ENCODE assay signal across 2 cellular contexts in genomic region chr20:31237763-31238162, GRCh38.
A peak's percentile ranks its signal among the peaks of the same experiment; 100 is the strongest.
TF ChIP-seq lines count a peak whose summit lies in the region.

No MANE protein-coding gene starts in this region.

TF ChIP-seq in HepG2, 621 proteins besides CTCF, POLR2A, EP300 and RAD21:
- TF ChIP-seq MTF2 (CRISPR knock-in tag; IDR thresholded peaks at IDR 0.05; ENCODE audit: borderline replicate concordance), result no peak
- no peak for TF ChIP-seq ZNF775 (CRISPR knock-in tag; IDR thresholded peaks at IDR 0.05; ENCODE audit: borderline replicate concordance)
- TF ChIP-seq ZNF18 (CRISPR knock-in tag; IDR thresholded peaks at IDR 0.05; ENCODE audit: insufficient replicate concordance), result no peak
- peak; percentile 56 for TF ChIP-seq PRDM15 (CRISPR knock-in tag; IDR thresholded peaks at IDR 0.05)
- TF ChIP-seq RAD51 (IDR thresholded peaks at IDR 0.05; ENCODE audit: borderline replicate concordance), result peak; percentile 16; the same call in 1 of the 2 replicates
- no peak for TF ChIP-seq ZNF10 (CRISPR knock-in tag; IDR thresholded peaks at IDR 0.05; ENCODE audit: borderline replicate concordance, low read depth)
- TF ChIP-seq ZNF510 (CRISPR knock-in tag; IDR thresholded peaks at IDR 0.05; ENCODE audit: low read depth), result no peak
- TF ChIP-seq ZNF296 (CRISPR knock-in tag; conservative IDR thresholded peaks at IDR 0.05), result no peak
- TF ChIP-seq KDM2A (CRISPR knock-in tag; IDR thresholded peaks at IDR 0.05; ENCODE audit: borderline replicate concordance, low read depth), result no peak
- no peak for TF ChIP-seq ZNF790 (CRISPR knock-in tag; IDR thresholded peaks at IDR 0.05; ENCODE audit: borderline replicate concordance)
- 0 out of 2 replicates have a peak, but pooled peaks have one; percentile 68 for TF ChIP-seq PLRG1 (conservative IDR thresholded peaks at IDR 0.05)
- no peak for TF ChIP-seq SP5 (CRISPR knock-in tag; IDR thresholded peaks at IDR 0.05; ENCODE audit: borderline replicate concordance, low read depth)

TF ChIP-seq in IMR-90, 13 proteins besides CTCF, POLR2A, EP300 and RAD21:
- TF ChIP-seq ELK1 (IDR thresholded peaks at IDR 0.05; ENCODE audit: borderline replicate concordance, low read depth, low read length) (no peak), NFE2L2 (IDR thresholded peaks at IDR 0.05; ENCODE audit: low read depth, low read length) (no peak), BHLHE40 (IDR thresholded peaks at IDR 0.05; ENCODE audit: low read depth, low read length) (no peak), CHD1 (IDR thresholded peaks at IDR 0.05; ENCODE audit: low read depth, low read length) (no peak), MAZ (IDR thresholded peaks at IDR 0.05; ENCODE audit: borderline replicate concordance, low read depth, low read length) (no peak), RFX5 (IDR thresholded peaks at IDR 0.05; ENCODE audit: low read depth, low read length) (no peak), SMC3 (IDR thresholded peaks at IDR 0.05; ENCODE audit: low read depth, low read length) (no peak), CEBPB (IDR thresholded peaks at IDR 0.05; ENCODE audit: low read depth, low read length) (no peak), USF2 (IDR thresholded peaks at IDR 0.05; ENCODE audit: low read depth, low read length) (no peak), MAFK (IDR thresholded peaks at IDR 0.05; ENCODE audit: low read depth, low read length) (no peak), FOS (IDR thresholded peaks at IDR 0.05; ENCODE audit: low read depth, low read length) (no peak), MXI1 (IDR thresholded peaks at IDR 0.05; ENCODE audit: borderline replicate concordance, low read depth, low read length) (no peak), RCOR1 (IDR thresholded peaks at IDR 0.05; ENCODE audit: insufficient replicate concordance, low read length) (no peak)
